Comparison of ENCODE assay signal across 8 cellular contexts in the genomic region with DNA sequence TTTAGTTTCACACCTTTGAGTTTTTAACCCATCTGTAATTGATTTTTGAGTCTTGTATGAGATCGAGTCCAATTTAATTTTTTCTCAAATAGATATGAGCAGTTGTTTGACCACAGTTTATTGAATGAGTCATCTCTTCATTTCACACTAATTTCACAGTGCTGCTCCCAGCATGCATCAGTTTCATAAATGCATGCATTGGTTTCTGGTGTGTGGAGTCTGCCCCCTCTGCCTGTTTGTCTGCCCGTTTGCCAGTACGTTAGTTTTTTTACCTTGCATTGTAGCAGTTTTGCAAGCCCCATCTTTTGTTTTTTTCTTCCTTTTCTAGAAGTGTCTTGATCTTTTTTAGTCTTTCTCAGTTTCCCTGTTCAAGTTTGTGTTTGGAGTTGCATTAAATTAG. TPM values are rescaled to one million over a fixed set of nuclear protein-coding genes. Genes with fewer than 3 reads are reported as not detected.
DNase-seq lines count a peak whose midpoint lies in the region; ATAC-seq and TF ChIP-seq lines count a peak whose summit lies in the region.

No MANE protein-coding gene starts in this region.

- H3K79me2 ChIP-seq in DND-41 (ENCODE audit: insufficient read depth, low read length), result peaks cover 68% of the 10 kb centered on the region

- H3K36me3 ChIP-seq in DND-41 (ENCODE audit: insufficient read depth, low read length) (0 out of 2 replicates have a peak, but pooled peaks cover 3% of the 10 kb centered on the region), adipocyte (ENCODE audit: control insufficient read depth, insufficient read depth, low read length, severe bottlenecking) (no peaks in the 10 kb centered on the region)

- ATAC-seq in DND-41 (ENCODE audit: insufficient read depth, low read depth) (peak; percentile 99), GM21367 (IDR thresholded peaks at IDR 0.05; ENCODE audit: unreplicated experiment) (peak; percentile 96), HG03521 (IDR thresholded peaks at IDR 0.05; ENCODE audit: unreplicated experiment) (peak; percentile 98)

- TF ChIP-seq CTCF in DND-41 (IDR thresholded peaks at IDR 0.05; ENCODE audit: borderline replicate concordance, extremely low read depth, low read length, poor library complexity, severe bottlenecking) (peak; percentile 53), neural crest cell (conservative IDR thresholded peaks at IDR 0.05) (no peak)

- H2AFZ ChIP-seq in DND-41 (ENCODE audit: low read depth, low read length), result peak overlapping the region; percentile 72

- H3K27ac Mint-ChIP-seq in neural crest cell (ENCODE audit: unreplicated experiment), result peak overlapping the region; percentile 19

- H3K9me3 Mint-ChIP-seq in neural crest cell, result no peaks in the 10 kb centered on the region

- peak overlapping the region; percentile 88 for H3K27ac ChIP-seq in DND-41 (ENCODE audit: low read length)

- H3K4me3 ChIP-seq in DND-41 (ENCODE audit: low read depth in 1 of 2, low read length in 2 of 2) (peak overlapping the region; percentile 5 to 42; a peak in 3 of 4 replicates), adipocyte (ENCODE audit: low read length) (peak overlapping the region; percentile 63)

- H3K4me1 ChIP-seq in DND-41 (ENCODE audit: insufficient read depth, low read length), result peaks cover 30% of the 10 kb centered on the region
- H3K4me1 ChIP-seq in adipocyte (ENCODE audit: control insufficient read depth, insufficient read depth, low read length), result peaks cover 9% of the 10 kb centered on the region

- H3K27me3 ChIP-seq in DND-41 (ENCODE audit: insufficient read depth, low read length, poor library complexity), result no peaks in the 10 kb centered on the region
- no peaks in the 10 kb centered on the region for H3K27me3 ChIP-seq in adipocyte (replicated peaks; ENCODE audit: control insufficient read depth, insufficient read depth, low read length)

- H3K9me3 ChIP-seq in DND-41 (ENCODE audit: insufficient read depth, low read length, severe bottlenecking) (no peaks in the 10 kb centered on the region), adipocyte (ENCODE audit: control insufficient read depth, low read length) (no peaks in the 10 kb centered on the region)

- no peaks in the 10 kb centered on the region for H3K27me3 Mint-ChIP-seq in neural crest cell (ENCODE audit: low read depth)

- peaks cover 11% of the 10 kb centered on the region for H3K4me1 Mint-ChIP-seq in neural crest cell

- peaks cover 1% of the 10 kb centered on the region for H3K36me3 Mint-ChIP-seq in neural crest cell (ENCODE audit: low read depth)

- H3K9ac ChIP-seq in DND-41 (ENCODE audit: low read depth, low read length) (peak overlapping the region; percentile 60), adipocyte (ENCODE audit: low read length) (peak overlapping the region; percentile 62)

- peak overlapping the region; percentile 60 for H3K4me2 ChIP-seq in DND-41 (ENCODE audit: insufficient read depth, low read length)

- H3K4me3 Mint-ChIP-seq in neural crest cell, result no peak overlapping the region

- peak; percentile 85 for DNase-seq in DND-41
- peak; percentile 81 for DNase-seq in RPMI8226
- peak; percentile 82 for DNase-seq in adipocyte (ENCODE audit: low read depth)
- no peak for DNase-seq in neural crest cell (ENCODE audit: low read depth, low spot score)
- no peak for DNase-seq in nucleus accumbens (lab: John Stamatoyannopoulos, UW)
- DNase-seq in NCI-H526 (lab: John Stamatoyannopoulos, UW), result no peak

- no peaks in the 10 kb centered on the region for H4K20me1 ChIP-seq in DND-41 (ENCODE audit: insufficient read depth, low read length)

RNA-seq across cellular contexts. Expression of gene SLX4IP, which starts 11.9 kb away (rescaled TPM):
- 8.5 and 8.8 TPM in 2 replicates for total RNA-seq in neural crest cell

RNA-seq across cellular contexts. Expression of gene MKKS, which starts 13.0 kb away (rescaled TPM):
- 21.1 and 22.3 TPM in 2 replicates for total RNA-seq in neural crest cell

Comparison
In these comparisons a context has a peak if more than half of its experiments do, and no peak if none do; other contexts are left out.
1. DNase-seq: peak in DND-41 (single experiment), RPMI8226 (single experiment) and adipocyte (single experiment); none in neural crest cell (single experiment), nucleus accumbens (0 of 56) and NCI-H526 (0 of 2).
2. Peak in every context shown above with its lines, with median percentiles within 50 percentile points of each other: ATAC-seq.